1 cellular context compared by ENCODE assay signal in the genomic region with DNA sequence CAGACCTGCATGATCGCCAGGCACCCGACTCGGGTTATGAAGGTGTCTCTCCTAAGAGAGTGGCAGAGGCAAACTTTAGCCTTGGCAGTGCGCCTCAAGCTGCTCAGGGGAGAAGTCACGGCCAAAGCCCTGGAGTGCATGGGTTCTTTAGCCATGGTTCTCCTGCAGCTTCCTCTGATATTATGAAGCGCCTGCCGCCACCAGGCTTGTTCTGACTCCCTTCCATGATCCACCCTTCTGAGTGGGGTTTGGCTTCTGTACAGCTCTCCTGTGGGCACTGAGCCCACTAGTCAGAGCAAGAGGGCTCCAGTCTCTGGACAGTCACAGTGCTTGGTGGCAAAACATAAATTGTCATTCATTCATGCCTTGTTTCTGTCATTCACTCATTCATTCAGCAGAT.
TF ChIP-seq lines count a peak whose summit lies in the region.

No MANE protein-coding gene starts in this region.

TF ChIP-seq in H1, 55 proteins besides CTCF, POLR2A, EP300 and RAD21:
- no peak for TF ChIP-seq CREB1 (IDR thresholded peaks at IDR 0.05)
- no peak for TF ChIP-seq EZH2 (IDR thresholded peaks at IDR 0.05; ENCODE audit: low read depth, low read length, severe bottlenecking)
- no peak for TF ChIP-seq SRF (IDR thresholded peaks at IDR 0.05; ENCODE audit: low read depth, low read length)
- TF ChIP-seq NANOG (IDR thresholded peaks at IDR 0.05; ENCODE audit: insufficient read depth, low read depth, low read length, poor library complexity, severe bottlenecking): no peak
- TF ChIP-seq EGR1 (IDR thresholded peaks at IDR 0.05; ENCODE audit: borderline replicate concordance, low read depth, low read length): no peak
- no peak for TF ChIP-seq HDAC6 (IDR thresholded peaks at IDR 0.05; ENCODE audit: low read depth, low read length)
- TF ChIP-seq ATF3 (IDR thresholded peaks at IDR 0.05; ENCODE audit: insufficient read depth, low read depth, low read length): no peak
- TF ChIP-seq, protein P1, sequence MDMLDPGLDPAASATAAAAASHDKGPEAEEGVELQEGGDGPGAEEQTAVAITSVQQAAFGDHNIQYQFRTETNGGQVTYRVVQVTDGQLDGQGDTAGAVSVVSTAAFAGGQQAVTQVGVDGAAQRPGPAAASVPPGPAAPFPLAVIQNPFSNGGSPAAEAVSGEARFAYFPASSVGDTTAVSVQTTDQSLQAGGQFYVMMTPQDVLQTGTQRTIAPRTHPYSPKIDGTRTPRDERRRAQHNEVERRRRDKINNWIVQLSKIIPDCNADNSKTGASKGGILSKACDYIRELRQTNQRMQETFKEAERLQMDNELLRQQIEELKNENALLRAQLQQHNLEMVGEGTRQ (IDR thresholded peaks at IDR 0.05; ENCODE audit: low read length): no peak
- no peak for TF ChIP-seq CBX5 (IDR thresholded peaks at IDR 0.05; ENCODE audit: low read depth, low read length)
- no peak for TF ChIP-seq RFX5 (IDR thresholded peaks at IDR 0.05; ENCODE audit: borderline replicate concordance, low read depth, low read length)
- TF ChIP-seq CHD2 (IDR thresholded peaks at IDR 0.05; ENCODE audit: low read length): no peak
- TF ChIP-seq KDM4A (IDR thresholded peaks at IDR 0.05; ENCODE audit: low read depth, low read length, severe bottlenecking): no peak
- TF ChIP-seq SIN3A (conservative IDR thresholded peaks at IDR 0.05 in 1 of 2, IDR thresholded peaks at IDR 0.05 in 1 of 2; ENCODE audit: low read depth in 1 of 2, low read length in 2 of 2): no peak
